In the genomic region with DNA sequence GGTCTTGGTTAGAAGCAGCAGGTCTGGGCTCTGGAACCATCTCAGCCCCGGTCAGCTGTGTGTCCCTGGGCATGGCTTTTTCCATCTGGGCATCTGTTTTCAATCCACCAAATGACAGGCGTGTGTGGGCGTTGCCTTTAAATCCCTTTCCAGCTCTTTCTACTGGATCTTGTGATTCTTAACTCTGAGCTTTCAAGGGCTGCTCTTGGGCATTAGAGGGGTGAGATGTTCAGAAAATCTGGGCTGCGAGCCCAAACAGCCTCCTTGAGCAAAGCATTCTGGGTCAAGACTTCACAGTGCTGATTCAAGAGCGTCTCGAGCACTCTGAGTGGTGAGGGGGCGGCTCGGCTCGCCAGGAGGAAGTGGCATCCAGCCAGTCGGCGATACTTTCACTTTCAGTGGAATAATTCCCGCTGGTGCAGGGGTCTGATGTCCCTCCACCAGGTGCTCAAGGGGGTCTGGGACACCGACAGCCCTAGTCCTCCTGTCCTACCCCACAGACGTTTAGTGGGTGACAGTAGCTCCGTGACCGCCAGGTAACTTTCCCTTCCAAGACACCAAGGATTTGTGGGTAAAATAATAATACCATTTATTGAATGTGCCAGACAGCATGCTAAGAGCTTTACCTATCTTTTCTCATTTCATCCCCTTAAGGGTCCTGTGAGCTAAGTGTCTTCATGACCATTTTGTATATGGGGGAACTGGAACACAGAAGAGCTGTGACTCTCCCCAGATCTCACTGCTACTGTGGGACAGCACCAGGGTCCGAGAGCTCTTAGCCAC, we compare ENCODE assay signal across 8 cellular contexts.
DNase-seq lines count a peak whose midpoint lies in the region; ATAC-seq and TF ChIP-seq lines count a peak whose summit lies in the region.

No MANE protein-coding gene starts in this region.

- H3K36me3 ChIP-seq in lung (ENCODE audit: control insufficient read depth in 2 of 2, insufficient read depth in 2 of 2, low read length in 2 of 2), result peaks cover 0 to 3% of the 10 kb centered on the region in 2 donors

- peak; percentile 83 for ATAC-seq in lung (ENCODE audit: insufficient read depth, low FRiP score)

- H3K4me1 ChIP-seq in lung (ENCODE audit: control insufficient read depth in 2 of 2, insufficient read depth in 2 of 2, low read length in 2 of 2), result peaks cover 8 to 17% of the 10 kb centered on the region in 2 donors

- WGBS in lung, 2 donors, result 9 to 16% methylated on average over 17 of the region's 17 CpGs

- H3K27ac Mint-ChIP-seq in HFFc6, result peak overlapping the region; percentile 89

- no peaks in the 10 kb centered on the region for H3K9me3 Mint-ChIP-seq in HFFc6

- peak overlapping the region; percentile 47 for H3K4me3 ChIP-seq in lung

- peak overlapping the region; percentile 55 to 96 for H3K27ac ChIP-seq in lung (ENCODE audit: low read depth in 1 of 2, low read length in 1 of 2)

- DNase-seq in GM04504 (ENCODE audit: low read depth) (peak; percentile 89), HFFc6 (peak; percentile 91), NCI-H187 treated with DMSO at 0.1 percent for 48 hours (lab: John Stamatoyannopoulos, UW) (peak; percentile 71), cerebellum (ENCODE audit: low spot score) (peak; percentile 35), lung (ENCODE audit: low spot score) (peak; percentile 95), ecto neural progenitor cell (ENCODE audit: low spot score) (no peak)
- DNase-seq in activated CD4-positive, alpha-beta T cell treated with anti-CD3 and anti-CD28 coated beads for 24 hours (ENCODE audit: low read depth in 2 of 2), result peak; percentile 46 to 48
- peak; percentile 39 to 68 (median 66) for DNase-seq in stimulated activated CD4-positive, alpha-beta T cell treated with anti-CD3 and anti-CD28 coated beads, TNF-alpha, amount 100 ng/mL, for 4 hours (ENCODE audit: low read depth in 3 of 3)

- TF ChIP-seq CTCF in HFFc6 (IDR thresholded peaks at IDR 0.05), result no peak
- no peak for TF ChIP-seq CTCF in lung (IDR thresholded peaks at IDR 0.05; ENCODE audit: control extremely low read depth, extremely low read depth)

- H3K27me3 Mint-ChIP-seq in HFFc6 (ENCODE audit: insufficient read depth), result no peaks in the 10 kb centered on the region; the same call in none of the 2 replicates

- H3K36me3 Mint-ChIP-seq in HFFc6 (ENCODE audit: low read depth), result no peaks in the 10 kb centered on the region

- H3K4me3 Mint-ChIP-seq in HFFc6, result peak overlapping the region; percentile 93

- no peaks in the 10 kb centered on the region for H3K9me3 ChIP-seq in lung (ENCODE audit: control insufficient read depth in 2 of 2, insufficient read depth in 1 of 2, low read length in 1 of 2)

- H3K27me3 ChIP-seq in lung (ENCODE audit: control insufficient read depth, insufficient read depth), result no peaks in the 10 kb centered on the region

- peaks cover 49% of the 10 kb centered on the region for H3K4me1 Mint-ChIP-seq in HFFc6 (ENCODE audit: low read depth)
